8 cellular contexts compared by ENCODE assay signal in the genomic region with DNA sequence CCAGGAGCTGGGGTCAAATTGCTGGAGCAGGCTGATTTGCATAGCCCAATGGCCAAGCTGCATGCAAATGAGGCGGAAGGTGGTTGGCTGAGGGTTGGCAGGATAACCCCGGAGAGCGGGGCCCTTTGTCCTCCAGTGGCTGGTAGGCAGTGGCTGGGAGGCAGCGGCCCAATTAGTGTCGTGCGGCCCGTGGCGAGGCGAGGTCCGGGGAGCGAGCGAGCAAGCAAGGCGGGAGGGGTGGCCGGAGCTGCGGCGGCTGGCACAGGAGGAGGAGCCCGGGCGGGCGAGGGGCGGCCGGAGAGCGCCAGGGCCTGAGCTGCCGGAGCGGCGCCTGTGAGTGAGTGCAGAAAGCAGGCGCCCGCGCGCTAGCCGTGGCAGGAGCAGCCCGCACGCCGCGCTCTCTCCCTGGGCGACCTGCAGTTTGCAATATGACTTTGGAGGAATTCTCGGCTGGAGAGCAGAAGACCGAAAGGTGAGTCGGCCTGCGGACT. TPM values are rescaled to one million over a fixed set of nuclear protein-coding genes. Genes with fewer than 3 reads are reported as not detected.
A peak's percentile ranks its signal among the peaks of the same experiment; 100 is the strongest.
DNase-seq lines count a peak whose midpoint lies in the region; ATAC-seq and TF ChIP-seq lines count a peak whose summit lies in the region.

Gene GADD45A, plus strand, starts transcription at position 135 of the 491 bp plus-strand sequence. Its CDS starts 294 bp downstream, at position 429.

- H3K4me3 ChIP-seq in kidney epithelial cell (ENCODE audit: low read depth, low read length) = peak within 1 kb of the TSS; percentile 86

- TF ChIP-seq CTCF in kidney epithelial cell (IDR thresholded peaks at IDR 0.05; ENCODE audit: insufficient read depth, low read length, poor library complexity, severe bottlenecking) = no peak

- peak; percentile 100 for TF ChIP-seq POLR2A in GM19099 (IDR thresholded peaks at IDR 0.05; ENCODE audit: extremely low read depth, insufficient read length, low read depth)

- H3K27me3 ChIP-seq in kidney epithelial cell (ENCODE audit: control insufficient read depth, insufficient read depth, low read length) = no peaks in the 10 kb centered on the region

- H3K36me3 ChIP-seq in kidney epithelial cell (ENCODE audit: control insufficient read depth, insufficient read depth, low read length) = peaks cover 1% of the 10 kb centered on the region

- ATAC-seq in HG03432 (IDR thresholded peaks at IDR 0.05; ENCODE audit: unreplicated experiment) = peak; percentile 87

- DNase-seq in AG20443 (ENCODE audit: low spot score) = peak; percentile 94
- peak; percentile 99 for DNase-seq in NCI-H510A (lab: John Stamatoyannopoulos, UW)
- peak; percentile 87 for DNase-seq in activated CD4-positive, alpha-beta T cell treated with anti-CD3 and anti-CD28 coated beads for 1 hour
- peak; percentile 91 for DNase-seq in cerebellum (ENCODE audit: low spot score)
- peak; percentile 99 for DNase-seq in kidney epithelial cell (ENCODE audit: low read depth)
- DNase-seq in stimulated activated CD4-positive, alpha-beta T cell treated with anti-CD3 and anti-CD28 coated beads, Interleukin-15, amount 100 ng/mL, for 48 hours (ENCODE audit: low read depth in 2 of 2) = peak; percentile 90 to 94

RNA-seq across cellular contexts. Expression of gene GADD45A, which starts in this region (rescaled TPM):
- total RNA-seq in cerebellum (6.2 TPM), kidney epithelial cell (247 and 249 TPM in 2 replicates)

Comparison
In these comparisons a context has a peak if more than half of its experiments do, and no peak if none do; other contexts are left out.
1. Peak in every context shown above with its lines: DNase-seq, ATAC-seq and H3K4me3 ChIP-seq.
2. RNA of gene GADD45A (total RNA-seq): 247 to 249 TPM in kidney epithelial cell; 6.2 TPM in cerebellum (single experiment); every median in the first group is over 10 times any median in the second.